In genomic region chr1:20212685-20213331, GRCh38 we compare ENCODE assay signal across 8 cellular contexts. TPM values are rescaled to one million over a fixed set of nuclear protein-coding genes. Genes with fewer than 3 reads are reported as not detected.
A peak's percentile ranks its signal among the peaks of the same experiment; 100 is the strongest.
DNase-seq lines count a peak whose midpoint lies in the region; ATAC-seq, FAIRE-seq and TF ChIP-seq lines count a peak whose summit lies in the region.

No MANE protein-coding gene starts in this region.

- ATAC-seq in CD4-positive, alpha-beta T cell (ENCODE audit: poor library complexity): no peak
- ATAC-seq in HG03139 (IDR thresholded peaks at IDR 0.05; ENCODE audit: unreplicated experiment): no peak

- no peaks in the 10 kb centered on the region for H3K9me3 ChIP-seq in CD4-positive, alpha-beta T cell (ENCODE audit: control insufficient read depth, low read length)
- H3K9me3 ChIP-seq in endocrine pancreas (ENCODE audit: control insufficient read depth, low read length): no peaks in the 10 kb centered on the region

- FAIRE-seq in HTR-8/SVneo (lab: Jason Lieb, UNC): no peak

- H3K4me1 ChIP-seq in endocrine pancreas (ENCODE audit: control insufficient read depth, insufficient read depth, low read length): no peaks in the 10 kb centered on the region

- H3K36me3 Mint-ChIP-seq in CD4-positive, alpha-beta T cell (ENCODE audit: low read depth): no peaks in the 10 kb centered on the region
- no peaks in the 10 kb centered on the region for H3K36me3 Mint-ChIP-seq in mesothelial cell of epicardium

- POLR2A ChIA-PET in CD4-positive, alpha-beta T cell (lab: Charles Lee): interaction anchor here (0.7 to 1.6 kb wide), 3 partner anchors 25 to 1560 kb away, joined by 3 to 4 read pairs (median 3); no protein-coding TSS in a partner anchor

- no peak overlapping the region for H3K27ac Mint-ChIP-seq in CD4-positive, alpha-beta T cell
- H3K27ac Mint-ChIP-seq in mesothelial cell of epicardium: no peak overlapping the region

- H3K36me3 ChIP-seq in endocrine pancreas (ENCODE audit: control insufficient read depth, insufficient read depth, low read length): no peaks in the 10 kb centered on the region

- no peaks in the 10 kb centered on the region for H3K4me1 Mint-ChIP-seq in CD4-positive, alpha-beta T cell (ENCODE audit: low read depth)
- H3K4me1 Mint-ChIP-seq in mesothelial cell of epicardium: peaks cover 16% of the 10 kb centered on the region

- peaks cover 18% of the 10 kb centered on the region for H3K27me3 ChIP-seq in CD4-positive, alpha-beta T cell (ENCODE audit: control insufficient read depth, insufficient read depth, low read length)
- no peaks in the 10 kb centered on the region for H3K27me3 ChIP-seq in endocrine pancreas (ENCODE audit: control insufficient read depth, insufficient read depth, low read length)

- no peak overlapping the region for H3K27ac ChIP-seq in CD4-positive, alpha-beta T cell (ENCODE audit: low read depth, low read length)

- no peak overlapping the region for H3K4me3 ChIP-seq in endocrine pancreas (ENCODE audit: control insufficient read depth, insufficient read depth, low read length)

- TF ChIP-seq CTCF in CD4-positive, alpha-beta T cell (IDR thresholded peaks at IDR 0.05): peak; percentile 81
- TF ChIP-seq CTCF in mesothelial cell of epicardium (IDR thresholded peaks at IDR 0.05; ENCODE audit: unreplicated experiment): peak; percentile 80

- CTCF ChIA-PET in CD4-positive, alpha-beta T cell (lab: Charles Lee): interaction anchor here (0.5 to 1.7 kb wide), 17 partner anchors 17 to 1140 kb away, joined by 3 to 5 read pairs (median 3); no protein-coding TSS in a partner anchor

- peaks cover 60% of the 10 kb centered on the region for H3K27me3 Mint-ChIP-seq in CD4-positive, alpha-beta T cell
- H3K27me3 Mint-ChIP-seq in mesothelial cell of epicardium (ENCODE audit: low read depth): peaks cover 46% of the 10 kb centered on the region

- DNase-seq in CD4-positive, alpha-beta T cell: peak; percentile 11 to 53 (median 38)
- DNase-seq in HTR-8/SVneo (ENCODE audit: insufficient read length, low spot score): peak; percentile 62
- peak; percentile 61 for DNase-seq in NCI-H82 treated with DMSO at 0.1 percent for 48 hours (lab: John Stamatoyannopoulos, UW; ENCODE audit: unreplicated experiment)
- DNase-seq in activated CD8-positive, alpha-beta memory T cell treated with anti-CD3 and anti-CD28 coated beads for 4 hours (ENCODE audit: low read depth in 2 of 2): peak; percentile 5 to 13
- peak; percentile 42 to 65 for DNase-seq in mesothelial cell of epicardium (ENCODE audit: low spot score in 2 of 2, unreplicated experiment in 2 of 2)
- DNase-seq in stimulated activated CD8-positive, alpha-beta memory T cell treated with anti-CD3 and anti-CD28 coated beads, Interleukin-7, amount 100 ng/mL, for 24 hours (ENCODE audit: low read depth): peak; percentile 14

- intact Hi-C loops in CD4-positive, alpha-beta T cell (cut with DNase I, micrococcal nuclease): loop anchor here (1.0 to 10.0 kb wide), 2 partner anchors 280 to 432 kb away; no protein-coding TSS in a partner anchor

- H3K4me3 Mint-ChIP-seq in CD4-positive, alpha-beta T cell: no peak overlapping the region
- H3K4me3 Mint-ChIP-seq in mesothelial cell of epicardium: peak overlapping the region; percentile 47

- H3K9ac ChIP-seq in endocrine pancreas (ENCODE audit: control insufficient read depth, insufficient read depth, low read length): peak overlapping the region; percentile 47

- no peaks in the 10 kb centered on the region for H3K9me3 Mint-ChIP-seq in CD4-positive, alpha-beta T cell
- peaks cover 3% of the 10 kb centered on the region for H3K9me3 Mint-ChIP-seq in mesothelial cell of epicardium

RNA-seq across cellular contexts. Expression of gene PLA2G2C, which starts 26.5 kb away (rescaled TPM):
- not detected for total RNA-seq in CD4-positive, alpha-beta T cell
- total RNA-seq in mesothelial cell of epicardium: 0.24 to 0.50 TPM (median 0.40 TPM) in 3 replicates

RNA-seq across cellular contexts. Expression of gene UBXN10, which starts 26.9 kb away (rescaled TPM):
- under 1 TPM; 0.22 to 0.44 TPM for total RNA-seq in CD4-positive, alpha-beta T cell
- total RNA-seq in mesothelial cell of epicardium: 2.2 to 2.6 TPM (median 2.3 TPM) in 3 replicates

Comparison
In these comparisons a context has a peak if more than half of its experiments do, and no peak if none do; other contexts are left out.
1. DNase-seq: peak in every context shown above with its lines; median percentile 62 in HTR-8/SVneo; 61 in NCI-H82 treated with DMSO at 0.1 percent for 48 hours; 54 in mesothelial cell of epicardium; 38 in CD4-positive, alpha-beta T cell; 14 in stimulated activated CD8-positive, alpha-beta memory T cell treated with anti-CD3 and anti-CD28 coated beads, Interleukin-7, amount 100 ng/mL, for 24 hours; 9 in activated CD8-positive, alpha-beta memory T cell treated with anti-CD3 and anti-CD28 coated beads for 4 hours.